1 cellular context compared by ENCODE assay signal in the genomic region with DNA sequence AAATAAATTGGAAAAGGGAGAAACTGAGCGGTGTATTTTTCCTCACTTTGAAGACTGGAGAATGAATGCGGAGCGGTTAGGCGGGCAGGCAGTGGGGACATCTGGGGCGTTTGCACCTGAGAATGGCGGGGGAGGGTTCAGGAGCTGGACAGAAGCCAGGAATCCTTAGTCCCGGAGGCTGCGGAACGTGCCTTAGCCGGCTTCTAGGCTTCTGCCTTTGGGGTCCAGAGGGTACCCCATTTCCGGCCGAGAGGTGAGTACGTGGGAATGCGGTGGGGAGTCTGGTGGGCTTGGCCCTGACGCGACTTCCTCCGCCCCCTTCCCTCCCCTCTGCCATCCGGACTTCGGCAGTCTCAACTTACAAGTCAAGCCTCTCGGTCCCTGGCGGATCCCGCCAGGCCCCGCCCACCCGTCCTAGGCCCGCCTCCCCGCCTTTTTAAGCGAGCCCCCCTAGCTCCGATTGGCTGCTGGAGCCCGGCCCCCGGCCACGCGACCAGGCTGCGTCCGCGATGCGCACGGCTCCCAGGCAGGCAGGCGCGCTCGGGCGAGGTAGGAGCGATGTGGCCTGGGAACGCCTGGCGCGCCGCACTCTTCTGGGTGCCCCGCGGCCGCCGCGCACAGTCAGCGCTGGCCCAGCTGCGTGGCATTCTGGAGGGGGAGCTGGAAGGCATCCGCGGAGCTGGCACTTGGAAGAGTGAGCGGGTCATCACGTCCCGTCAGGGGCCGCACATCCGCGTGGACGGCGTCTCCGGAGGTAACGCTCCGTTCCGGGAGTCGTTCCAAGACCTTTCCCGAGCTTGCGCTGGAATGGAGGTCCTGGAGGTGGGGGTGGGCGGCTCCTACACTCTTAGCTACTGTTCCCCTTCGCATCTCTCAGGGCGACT.
TF ChIP-seq lines count a peak whose summit lies in the region.

A gene (plus strand): TSS at position 525 of the 884 bp plus-strand sequence. CDS start 34 bp downstream, at position 559.

TF ChIP-seq in GM12878, 131 proteins besides CTCF, POLR2A, EP300 and RAD21 (continued from another document):
- TF ChIP-seq CHD2 (IDR thresholded peaks at IDR 0.05; ENCODE audit: borderline replicate concordance, low read depth, low read length) (peak; percentile 51; the same call in 1 of the 2 replicates), EGR1 (IDR thresholded peaks at IDR 0.05; ENCODE audit: borderline replicate concordance in 1 of 2, low read depth in 2 of 2, low read length in 2 of 2) (peak in 1 of 2 experiments; percentile 3; a peak in 1 of 3 replicates)
TF ChIP-seq in GM12878: peak in this region for 30.
